ENCODE assay signal across 9 cellular contexts in the genomic region with DNA sequence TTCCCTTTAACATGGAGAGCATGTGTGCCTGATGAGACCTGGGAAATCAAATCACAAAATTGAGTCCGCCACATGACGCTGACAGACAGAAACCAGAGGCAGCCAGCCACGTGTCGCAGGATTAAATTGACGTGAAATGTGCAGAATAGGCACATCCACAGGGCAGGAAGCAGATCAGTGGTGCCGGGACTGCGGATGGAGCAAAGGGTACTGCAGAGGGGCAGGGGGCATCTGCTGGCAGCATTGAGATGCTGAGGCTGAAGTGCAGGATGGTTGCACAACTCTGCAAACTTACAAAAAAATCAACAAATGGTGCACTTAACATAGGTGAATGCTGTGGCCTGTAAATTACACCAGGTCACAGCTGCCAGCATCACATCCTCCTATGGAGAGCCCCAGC. TPM values are rescaled to one million over a fixed set of nuclear protein-coding genes. Genes with fewer than 3 reads are reported as not detected.
"Had no signal": no experiment of that assay in that cellular context is flagged by ENCODE, and none has a peak within 500 bp of the region (broad histone marks: within the 10 kb centered on the region; RNA-seq: fewer than 3 reads in every experiment).

No MANE protein-coding gene starts in this region.

- H3K27ac ChIP-seq: HL-60 had no signal

- H3K4me3 ChIP-seq: GM23338, K562 had no signal

- ATAC-seq: GM23338 had no signal

- FAIRE-seq: H1, H54, K562 had no signal

- H3K4me2 ChIP-seq: GM23338 had no signal

- DNase-seq: H9, HCEC 1CT, IMR-90, KG1 had no signal

- H2AFZ ChIP-seq: GM23338 had no signal

RNA-seq across cellular contexts. Expression of gene TUBA3E, which starts 48.2 kb away (rescaled TPM):
- total RNA-seq: H1, IMR-90 had no signal
- polyA plus RNA-seq: H1, IMR-90 had no signal
